In genomic region chr1:229438021-229438420, GRCh38 we compare ENCODE assay signal across 29 cellular contexts. TPM values are rescaled to one million over a fixed set of nuclear protein-coding genes. Genes with fewer than 3 reads are reported as not detected.
"Had no signal": no experiment of that assay in that cellular context is flagged by ENCODE, and none has a peak within 500 bp of the region (broad histone marks: within the 10 kb centered on the region; RNA-seq: fewer than 3 reads in every experiment).

No MANE protein-coding gene starts in this region.

- H3K9me3 Mint-ChIP-seq: mesothelial cell of epicardium; natural killer cell; nephron progenitor cell; neural progenitor cell; stimulated activated naive B cell treated with anti-CD40 and anti-IgM and Interleukin-4, amounts not matched to agents 10 μg/mL and 1 μg/mL and 100 μg/mL, for 72 hours had no signal

- DNase-seq: islet precursor cell; left ventricle myocardium inferior; mesendoderm; naive B cell; natural killer cell; nephron progenitor cell; ovary; retina; right cardiac atrium; stimulated activated CD4-positive, alpha-beta T cell treated with anti-CD3 and anti-CD28 coated beads, Interleukin-12 subunit alpha, Interleukin-12 subunit beta, amount 100 ng/mL, for 4 hours; stimulated activated CD4-positive, alpha-beta T cell treated with anti-CD3 and anti-CD28 coated beads, Interleukin-15, amount 100 ng/mL, for 24 hours; stimulated activated CD4-positive, alpha-beta T cell treated with anti-CD3 and anti-CD28 coated beads, Interleukin-2, amount 100 ng/mL, for 24 hours; stimulated activated CD4-positive, alpha-beta T cell treated with anti-CD3 and anti-CD28 coated beads, Interleukin-4, amount 100 ng/mL, for 1 hour; stimulated activated naive B cell treated with anti-CD40 and anti-IgM and Interleukin-4, amounts not matched to agents 10 μg/mL and 1 μg/mL and 100 μg/mL, for 72 hours; stimulated activated naive CD8-positive, alpha-beta T cell treated with anti-CD3 and anti-CD28 coated beads, Interleukin-15, Interleukin-2, amounts not matched to agents 100 U/mL and 50 U/mL, for 24 hours; stomach; testis; thyroid gland; transverse colon; upper lobe of left lung had no signal

- H3K36me3 ChIP-seq: neural progenitor cell, ovary had no signal

- H3K9ac ChIP-seq: neural progenitor cell had no signal

- H3K27ac Mint-ChIP-seq: mesothelial cell of epicardium; naive B cell; natural killer cell; nephron progenitor cell; neural progenitor cell; progenitor cell of endocrine pancreas; stimulated activated naive B cell treated with anti-CD40 and anti-IgM and Interleukin-4, amounts not matched to agents 10 μg/mL and 1 μg/mL and 100 μg/mL, for 72 hours had no signal

- H3K4me1 Mint-ChIP-seq: natural killer cell had no signal

- H3K4me3 ChIP-seq: left ventricle myocardium inferior, lung, neural progenitor cell, ovary, skin epidermis, stomach, testis, thyroid gland, transverse colon, upper lobe of left lung, vagina had no signal

- H3K4me3 Mint-ChIP-seq: mesothelial cell of epicardium; naive B cell; natural killer cell; nephron progenitor cell; neural progenitor cell; stimulated activated naive B cell treated with anti-CD40 and anti-IgM and Interleukin-4, amounts not matched to agents 10 μg/mL and 1 μg/mL and 100 μg/mL, for 72 hours had no signal

- H3K4me2 ChIP-seq: neural progenitor cell had no signal

- H3K9me3 ChIP-seq: left ventricle myocardium inferior, neutrophil, ovary, stomach, testis, thyroid gland, transverse colon, upper lobe of left lung, vagina had no signal

- ATAC-seq: natural killer cell; right cardiac atrium; sciatic nerve; stimulated activated naive B cell treated with anti-CD40 and anti-IgM and Interleukin-4, amounts not matched to agents 10 μg/mL and 1 μg/mL and 100 μg/mL, for 72 hours; stimulated activated naive CD8-positive, alpha-beta T cell treated with anti-CD3 and anti-CD28 coated beads, Interleukin-15, Interleukin-2, amounts not matched to agents 100 U/mL and 50 U/mL, for 24 hours had no signal

- H3K27ac ChIP-seq: left ventricle myocardium inferior, neural progenitor cell, neutrophil, ovary, skin epidermis, stomach, testis, thyroid gland, transverse colon, upper lobe of left lung, vagina had no signal

- H2AFZ ChIP-seq: neural progenitor cell had no signal

- H3K27me3 ChIP-seq: testis had no signal

RNA-seq across cellular contexts. Expression of gene ACTA1, which starts 4.1 kb away (rescaled TPM):
- total RNA-seq: mononuclear cell, vagina had no signal
